ENCODE assay signal across 1 cellular context in the genomic region with DNA sequence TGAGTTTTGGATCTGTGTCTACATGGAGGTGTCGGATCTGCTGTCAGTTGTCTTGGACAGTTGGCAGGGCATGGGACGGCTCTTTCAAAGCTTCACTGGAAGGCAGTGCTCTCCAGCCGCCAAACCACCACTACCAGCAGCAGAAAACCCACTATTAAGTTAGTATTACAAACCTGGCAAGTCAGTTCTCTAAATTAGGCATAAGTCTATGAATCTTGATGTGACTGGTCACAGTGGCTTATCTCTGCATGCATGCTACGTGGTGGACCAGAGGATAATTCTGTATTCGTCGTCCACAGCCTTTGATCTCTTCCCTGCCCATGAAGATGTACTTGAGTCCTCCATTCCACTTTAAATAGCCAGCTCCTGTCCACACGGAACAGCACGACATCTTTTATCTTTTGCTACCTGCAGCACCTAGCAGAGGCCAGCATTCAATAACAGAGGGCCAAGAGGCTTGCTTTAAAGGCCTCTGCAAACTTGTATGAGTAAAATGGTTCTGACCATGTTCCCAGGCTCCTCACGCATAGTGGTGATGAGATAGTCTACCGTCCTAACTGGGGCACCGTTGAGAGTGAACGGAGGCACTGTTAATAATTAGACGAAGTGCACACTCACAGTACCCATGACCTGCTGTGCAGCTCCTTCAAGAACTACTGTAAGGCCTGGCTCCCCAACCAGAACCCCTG.
A peak's percentile ranks its signal among the peaks of the same experiment; 100 is the strongest.
TF ChIP-seq lines count a peak whose summit lies in the region.

No MANE protein-coding gene starts in this region.

TF ChIP-seq in GM12878, 131 proteins besides CTCF, POLR2A, EP300 and RAD21:
- TF ChIP-seq RELA (IDR thresholded peaks at IDR 0.05; ENCODE audit: borderline replicate concordance, partially characterized antibody) (no peak), SIN3A (IDR thresholded peaks at IDR 0.05; ENCODE audit: low read depth, low read length) (no peak), SPI1 (IDR thresholded peaks at IDR 0.05; ENCODE audit: borderline replicate concordance, insufficient read depth, low read depth, low read length) (no peak), CBX5 (IDR thresholded peaks at IDR 0.05; ENCODE audit: low read depth) (no peak), DPF2 (IDR thresholded peaks at IDR 0.05) (no peak), ZNF217 (IDR thresholded peaks at IDR 0.05) (no peak), PML (IDR thresholded peaks at IDR 0.05; ENCODE audit: low read length) (no peak), TARDBP (IDR thresholded peaks at IDR 0.05; ENCODE audit: borderline replicate concordance) (no peak), SREBF2 (IDR thresholded peaks at IDR 0.05; ENCODE audit: low read length) (no peak), STAT3 (IDR thresholded peaks at IDR 0.05; ENCODE audit: low read depth, low read length) (no peak), RAD51 (IDR thresholded peaks at IDR 0.05) (no peak), TCF3 (IDR thresholded peaks at IDR 0.05; ENCODE audit: borderline replicate concordance, insufficient read depth, low read depth, low read length) (no peak), IRF3 (IDR thresholded peaks at IDR 0.05) (no peak), ESRRA (IDR thresholded peaks at IDR 0.05; ENCODE audit: low read length) (no peak), CHD2 (IDR thresholded peaks at IDR 0.05; ENCODE audit: borderline replicate concordance, low read depth, low read length) (no peak), MLLT1 (IDR thresholded peaks at IDR 0.05) (peak; percentile 88), E2F4 (IDR thresholded peaks at IDR 0.05; ENCODE audit: low read depth, low read length) (no peak)
- TF ChIP-seq, protein P1, sequence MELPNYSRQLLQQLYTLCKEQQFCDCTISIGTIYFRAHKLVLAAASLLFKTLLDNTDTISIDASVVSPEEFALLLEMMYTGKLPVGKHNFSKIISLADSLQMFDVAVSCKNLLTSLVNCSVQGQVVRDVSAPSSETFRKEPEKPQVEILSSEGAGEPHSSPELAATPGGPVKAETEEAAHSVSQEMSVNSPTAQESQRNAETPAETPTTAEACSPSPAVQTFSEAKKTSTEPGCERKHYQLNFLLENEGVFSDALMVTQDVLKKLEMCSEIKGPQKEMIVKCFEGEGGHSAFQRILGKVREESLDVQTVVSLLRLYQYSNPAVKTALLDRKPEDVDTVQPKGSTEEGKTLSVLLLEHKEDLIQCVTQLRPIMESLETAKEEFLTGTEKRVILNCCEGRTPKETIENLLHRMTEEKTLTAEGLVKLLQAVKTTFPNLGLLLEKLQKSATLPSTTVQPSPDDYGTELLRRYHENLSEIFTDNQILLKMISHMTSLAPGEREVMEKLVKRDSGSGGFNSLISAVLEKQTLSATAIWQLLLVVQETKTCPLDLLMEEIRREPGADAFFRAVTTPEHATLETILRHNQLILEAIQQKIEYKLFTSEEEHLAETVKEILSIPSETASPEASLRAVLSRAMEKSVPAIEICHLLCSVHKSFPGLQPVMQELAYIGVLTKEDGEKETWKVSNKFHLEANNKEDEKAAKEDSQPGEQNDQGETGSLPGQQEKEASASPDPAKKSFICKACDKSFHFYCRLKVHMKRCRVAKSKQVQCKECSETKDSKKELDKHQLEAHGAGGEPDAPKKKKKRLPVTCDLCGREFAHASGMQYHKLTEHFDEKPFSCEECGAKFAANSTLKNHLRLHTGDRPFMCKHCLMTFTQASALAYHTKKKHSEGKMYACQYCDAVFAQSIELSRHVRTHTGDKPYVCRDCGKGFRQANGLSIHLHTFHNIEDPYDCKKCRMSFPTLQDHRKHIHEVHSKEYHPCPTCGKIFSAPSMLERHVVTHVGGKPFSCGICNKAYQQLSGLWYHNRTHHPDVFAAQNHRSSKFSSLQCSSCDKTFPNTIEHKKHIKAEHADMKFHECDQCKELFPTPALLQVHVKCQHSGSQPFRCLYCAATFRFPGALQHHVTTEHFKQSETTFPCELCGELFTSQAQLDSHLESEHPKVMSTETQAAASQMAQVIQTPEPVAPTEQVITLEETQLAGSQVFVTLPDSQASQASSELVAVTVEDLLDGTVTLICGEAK (IDR thresholded peaks at IDR 0.05; ENCODE audit: borderline replicate concordance) = peak; percentile 28; the same call in 1 of the 2 replicates
